Comparison of ENCODE assay signal across 28 cellular contexts in the genomic region with DNA sequence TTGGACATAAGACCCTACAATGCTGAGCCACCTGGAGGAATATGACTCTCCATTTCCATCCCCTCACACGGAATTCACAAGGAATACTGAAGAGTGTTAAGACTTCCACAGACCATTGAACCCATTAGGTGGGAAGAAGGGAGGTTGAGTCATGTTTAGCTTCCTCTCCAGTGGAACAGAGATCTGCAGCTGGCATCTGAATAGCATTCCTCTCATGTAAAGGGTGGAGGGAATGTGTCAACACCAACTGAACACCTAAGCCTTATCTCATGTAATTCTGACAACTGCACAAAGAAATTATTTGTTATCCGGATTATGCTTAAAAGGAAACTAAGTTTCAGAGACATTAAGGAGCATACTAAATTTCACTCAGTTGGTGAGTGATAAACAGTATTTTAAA.
"Had no signal": no experiment of that assay in that cellular context is flagged by ENCODE, and none has a peak within 500 bp of the region (broad histone marks: within the 10 kb centered on the region; RNA-seq: fewer than 3 reads in every experiment).

No MANE protein-coding gene starts in this region.

- H3K4me1 ChIP-seq: body of pancreas, prostate gland had no signal

- FAIRE-seq: TTC549 had no signal

- DNase-seq: activated CD4-positive, alpha-beta T cell treated with anti-CD3 and anti-CD28 coated beads for 4 hours; activated CD4-positive, alpha-beta T cell treated with anti-CD3 and anti-CD28 coated beads, Interleukin-2, amount 50 U/mL, for 4 hours; activated naive CD4-positive, alpha-beta T cell treated with anti-CD3 and anti-CD28 coated beads for 36 hours; activated naive CD8-positive, alpha-beta T cell treated with anti-CD3 and anti-CD28 coated beads for 36 hours; activated T-cell treated with anti-CD3 and anti-CD28 coated beads for 4 hours; activated T-cell treated with anti-CD3 and anti-CD28 coated beads, Interleukin-2, amount 50 U/mL, for 72 hours; adrenal gland; aorta; body of pancreas; dorsolateral prefrontal cortex; effector memory CD4-positive, alpha-beta T cell; foreskin fibroblast; heart right ventricle; midbrain; naive thymus-derived CD4-positive, alpha-beta T cell; ovary; retina; spleen; stimulated activated CD4-positive, alpha-beta T cell treated with anti-CD3 and anti-CD28 coated beads, Interleukin-2, amount 100 ng/mL, for 48 hours; SW 1271; T-helper 9 cell had no signal

- H3K36me3 ChIP-seq: adrenal gland, cardiac muscle cell, heart right ventricle, ovary, prostate gland, spleen, thoracic aorta, vagina had no signal

- H3K27me3 ChIP-seq: adrenal gland, body of pancreas, cardiac muscle cell, dorsolateral prefrontal cortex, heart right ventricle, ovary, spleen, vagina had no signal

- H3K9me3 ChIP-seq: adrenal gland, body of pancreas, heart right ventricle, ovary, prostate gland, spleen, thoracic aorta, vagina had no signal

- H3K27ac ChIP-seq: adrenal gland, body of pancreas, cardiac muscle cell, coronary artery, dorsolateral prefrontal cortex, ovary, prostate gland, spleen, thoracic aorta, vagina, VCaP had no signal

- ATAC-seq: activated T-cell treated with anti-CD3 and anti-CD28 coated beads, Interleukin-2, amount 50 U/mL, for 72 hours; body of pancreas; naive thymus-derived CD4-positive, alpha-beta T cell had no signal

- H3K4me3 ChIP-seq: adrenal gland, body of pancreas, cardiac muscle cell, coronary artery, dorsolateral prefrontal cortex, heart right ventricle, ovary, prostate gland, spleen, thoracic aorta, vagina had no signal
